ENCODE assay signal across 1 cellular context in genomic region chr12:1206118-1206734, GRCh38.
TF ChIP-seq lines count a peak whose summit lies in the region.

No MANE protein-coding gene starts in this region.

TF ChIP-seq in HEK293, 187 proteins besides CTCF, POLR2A, EP300 and RAD21 (continued from another document and continues in another):
- TF ChIP-seq ELK4 (IDR thresholded peaks at IDR 0.05; ENCODE audit: borderline replicate concordance, low read depth, low read length) (no peak), ZBTB6 (tag by site-specific recombination; IDR thresholded peaks at IDR 0.05) (no peak), AEBP2 (tag by site-specific recombination; IDR thresholded peaks at IDR 0.05; ENCODE audit: borderline replicate concordance) (no peak), ZNF133 (tag by site-specific recombination; IDR thresholded peaks at IDR 0.05) (no peak), ZSCAN4 (tag by site-specific recombination; IDR thresholded peaks at IDR 0.05) (no peak), ZNF23 (tag by site-specific recombination; IDR thresholded peaks at IDR 0.05; ENCODE audit: borderline replicate concordance) (no peak), PRDM2 (tag by site-specific recombination; IDR thresholded peaks at IDR 0.05; ENCODE audit: borderline replicate concordance) (no peak), ZNF121 (tag by site-specific recombination; IDR thresholded peaks at IDR 0.05) (0 out of 2 replicates have a peak, but pooled peaks have one; percentile 28), SCRT1 (tag by site-specific recombination; IDR thresholded peaks at IDR 0.05; ENCODE audit: borderline replicate concordance) (peak; percentile 68; the same call in 1 of the 2 replicates), ZBTB7A (tag by site-specific recombination; IDR thresholded peaks at IDR 0.05; ENCODE audit: low read depth) (no peak), YY1 (tag by site-specific recombination; IDR thresholded peaks at IDR 0.05) (no peak), ZNF24 (tag by site-specific recombination; IDR thresholded peaks at IDR 0.05) (peak; percentile 72), ZNF114 (tag by site-specific recombination; IDR thresholded peaks at IDR 0.05) (no peak), ZNF26 (tag by site-specific recombination; IDR thresholded peaks at IDR 0.05) (no peak), SP7 (tag by site-specific recombination; IDR thresholded peaks at IDR 0.05) (peak; percentile 64; the same call in 1 of the 2 replicates), MZF1 (tag by site-specific recombination; IDR thresholded peaks at IDR 0.05; ENCODE audit: borderline replicate concordance) (no peak), ZNF211 (tag by site-specific recombination; IDR thresholded peaks at IDR 0.05; ENCODE audit: low read depth) (no peak), ZNF239 (tag by site-specific recombination; IDR thresholded peaks at IDR 0.05) (no peak), ZNF660 (tag by site-specific recombination; IDR thresholded peaks at IDR 0.05) (no peak; the same call in 1 of the 2 replicates), ZNF398 (tag by site-specific recombination; IDR thresholded peaks at IDR 0.05) (no peak), ZBTB10 (tag by site-specific recombination; IDR thresholded peaks at IDR 0.05) (no peak), ZNF416 (tag by site-specific recombination; IDR thresholded peaks at IDR 0.05) (no peak), ZNF629 (tag by site-specific recombination; IDR thresholded peaks at IDR 0.05) (peak; percentile 72), KLF7 (tag by site-specific recombination; IDR thresholded peaks at IDR 0.05; ENCODE audit: borderline replicate concordance) (no peak), ZBTB8A (tag by site-specific recombination; IDR thresholded peaks at IDR 0.05) (no peak), ZBTB1 (tag by site-specific recombination; IDR thresholded peaks at IDR 0.05) (no peak), ZBTB21 (tag by site-specific recombination; IDR thresholded peaks at IDR 0.05) (peak; percentile 75), PRDM6 (tag by site-specific recombination; IDR thresholded peaks at IDR 0.05) (peak; percentile 96), ZNF561 (tag by site-specific recombination; IDR thresholded peaks at IDR 0.05; ENCODE audit: borderline replicate concordance) (no peak)
